In genomic region chr22:46731246-46732040, GRCh38 we compare ENCODE assay signal across 8 cellular contexts. TPM values are rescaled to one million over a fixed set of nuclear protein-coding genes. Genes with fewer than 3 reads are reported as not detected.
DNase-seq lines count a peak whose midpoint lies in the region; ATAC-seq and TF ChIP-seq lines count a peak whose summit lies in the region.

No MANE protein-coding gene starts in this region.

- peak; percentile 50 for ATAC-seq in omental fat pad (ENCODE audit: low FRiP score)
- no peak for ATAC-seq in HG03432 (IDR thresholded peaks at IDR 0.05; ENCODE audit: unreplicated experiment)

- peaks cover 5% of the 10 kb centered on the region for H3K36me3 Mint-ChIP-seq in progenitor cell of endocrine pancreas (ENCODE audit: insufficient read depth)

- TF ChIP-seq CTCF in epithelial cell of esophagus (IDR thresholded peaks at IDR 0.05; ENCODE audit: insufficient read depth, low read depth, low read length, missing control alignments) (no peak), omental fat pad (IDR thresholded peaks at IDR 0.05) (no peak), progenitor cell of endocrine pancreas (IDR thresholded peaks at IDR 0.05; ENCODE audit: unreplicated experiment) (no peak)

- H3K4me3 ChIP-seq in epithelial cell of esophagus (ENCODE audit: low read length): no peak overlapping the region

- H3K27me3 Mint-ChIP-seq in progenitor cell of endocrine pancreas: no peaks in the 10 kb centered on the region

- DNase-seq in COLO668 (lab: John Stamatoyannopoulos, UW; ENCODE audit: unreplicated experiment): peak; percentile 83
- DNase-seq in NCI-H2196 (lab: John Stamatoyannopoulos, UW; ENCODE audit: unreplicated experiment): peak; percentile 69
- peak; percentile 28 for DNase-seq in epithelial cell of esophagus (ENCODE audit: low read depth)
- no peak for DNase-seq in omental fat pad (ENCODE audit: low spot score)
- DNase-seq in SW 1271 (lab: John Stamatoyannopoulos, UW): no peak
- DNase-seq in stimulated activated CD4-positive, alpha-beta T cell treated with anti-CD3 and anti-CD28 coated beads, Interleukin-2, amount 100 ng/mL, for 24 hours: no peak
- DNase-seq in progenitor cell of endocrine pancreas (ENCODE audit: low spot score, unreplicated experiment): no peak

- no peaks in the 10 kb centered on the region for H3K9me3 Mint-ChIP-seq in progenitor cell of endocrine pancreas (ENCODE audit: low read depth)

- H3K27ac Mint-ChIP-seq in progenitor cell of endocrine pancreas: no peak overlapping the region

- no peak overlapping the region for H3K4me3 Mint-ChIP-seq in progenitor cell of endocrine pancreas (ENCODE audit: low read depth)

- peaks cover 22% of the 10 kb centered on the region for H3K4me1 Mint-ChIP-seq in progenitor cell of endocrine pancreas (ENCODE audit: low read depth)

RNA-seq across cellular contexts. Expression of gene CERK, which starts 6.6 kb away (rescaled TPM):
- 10 to 100 TPM; 32.7 to 47.8 (median 39.7) TPM for total RNA-seq in omental fat pad
- total RNA-seq in progenitor cell of endocrine pancreas: 59.2 and 62.0 TPM in 2 replicates

RNA-seq across cellular contexts. Expression of gene TBC1D22A, which starts 31.0 kb away (rescaled TPM):
- total RNA-seq in omental fat pad (10 to 100 TPM; 21.3 to 31.2 (median 24.5) TPM), progenitor cell of endocrine pancreas (23.2 and 24.2 TPM in 2 replicates)

Comparison
In these comparisons a context has a peak if more than half of its experiments do, and no peak if none do; other contexts are left out.
1. DNase-seq: peak in COLO668 (single experiment), NCI-H2196 (single experiment) and epithelial cell of esophagus (single experiment); none in omental fat pad (single experiment), SW 1271 (0 of 2), stimulated activated CD4-positive, alpha-beta T cell treated with anti-CD3 and anti-CD28 coated beads, Interleukin-2, amount 100 ng/mL, for 24 hours (0 of 2) and progenitor cell of endocrine pancreas (single experiment).